Comparison of ENCODE assay signal across 19 cellular contexts in genomic region chr13:33105387-33106005, GRCh38.
DNase-seq lines count a peak whose midpoint lies in the region; ATAC-seq, FAIRE-seq and TF ChIP-seq lines count a peak whose summit lies in the region.
"Had no signal": no experiment of that assay in that cellular context is flagged by ENCODE, and none has a peak within 500 bp of the region (broad histone marks: within the 10 kb centered on the region; RNA-seq: fewer than 3 reads in every experiment).

No MANE protein-coding gene starts in this region.

- H3K9me3 Mint-ChIP-seq in stimulated activated memory B cell treated with anti-CD40 and anti-IgM and Interleukin-4, amounts not matched to agents 10 μg/mL and 1 μg/mL and 100 μg/mL, for 72 hours = no peaks in the 10 kb centered on the region
- H3K9me3 Mint-ChIP-seq in naive thymus-derived CD4-positive, alpha-beta T cell = peaks cover 0 to 1% (median 0%) of the 10 kb centered on the region in 11 donors

- no peaks in the 10 kb centered on the region for H3K36me3 Mint-ChIP-seq in stimulated activated memory B cell treated with anti-CD40 and anti-IgM and Interleukin-4, amounts not matched to agents 10 μg/mL and 1 μg/mL and 100 μg/mL, for 72 hours
- no peaks in the 10 kb centered on the region for H3K36me3 Mint-ChIP-seq in naive thymus-derived CD4-positive, alpha-beta T cell

- no peaks in the 10 kb centered on the region for H3K9me3 ChIP-seq in naive thymus-derived CD4-positive, alpha-beta T cell (ENCODE audit: control insufficient read depth in 2 of 3, low read length in 3 of 3)
- H3K9me3 ChIP-seq: vagina had no signal

- peaks cover 33% of the 10 kb centered on the region for H3K27me3 Mint-ChIP-seq in stimulated activated memory B cell treated with anti-CD40 and anti-IgM and Interleukin-4, amounts not matched to agents 10 μg/mL and 1 μg/mL and 100 μg/mL, for 72 hours
- H3K27me3 Mint-ChIP-seq in naive thymus-derived CD4-positive, alpha-beta T cell = peaks cover 7 to 39% (median 31%) of the 10 kb centered on the region in 5 donors

- H3K36me3 ChIP-seq in naive thymus-derived CD4-positive, alpha-beta T cell (ENCODE audit: control insufficient read depth in 2 of 3, insufficient read depth in 3 of 3, low read length in 3 of 3) = no peaks in the 10 kb centered on the region

- no peak overlapping the region for H3K4me3 Mint-ChIP-seq in stimulated activated memory B cell treated with anti-CD40 and anti-IgM and Interleukin-4, amounts not matched to agents 10 μg/mL and 1 μg/mL and 100 μg/mL, for 72 hours
- no peak overlapping the region for H3K4me3 Mint-ChIP-seq in naive thymus-derived CD4-positive, alpha-beta T cell

- intact Hi-C loops in left cardiac atrium (cut with DNase I) = no loop called here
- intact Hi-C loops in naive thymus-derived CD4-positive, alpha-beta T cell (cut with micrococcal nuclease) = no loop called here

- no peak overlapping the region for H3K4me3 ChIP-seq in naive thymus-derived CD4-positive, alpha-beta T cell (ENCODE audit: low read length)
- H3K4me3 ChIP-seq: vagina had no signal

- no peak overlapping the region for H3K27ac ChIP-seq in naive thymus-derived CD4-positive, alpha-beta T cell (ENCODE audit: low read depth, low read length)
- H3K27ac ChIP-seq: vagina had no signal

- POLR2A ChIA-PET in naive thymus-derived CD4-positive, alpha-beta T cell (lab: Charles Lee) = no interaction called here
- POLR2A ChIA-PET in HEK293T (lab: Yijun Ruan, JAX) = no interaction called here

- no peaks in the 10 kb centered on the region for H3K27me3 ChIP-seq in naive thymus-derived CD4-positive, alpha-beta T cell (ENCODE audit: control insufficient read depth in 2 of 2, insufficient read depth in 2 of 2, low read length in 2 of 2)
- H3K27me3 ChIP-seq: vagina had no signal

- no peak for DNase-seq in GM12892 (ENCODE audit: insufficient read length)
- DNase-seq in SIG-M5 (lab: John Stamatoyannopoulos, UW) = peak; percentile 8
- DNase-seq in left cardiac atrium = no peak
- no peak for DNase-seq in naive thymus-derived CD4-positive, alpha-beta T cell
- DNase-seq in foreskin melanocyte = no peak
- DNase-seq in HEK293T (ENCODE audit: extremely low spot score) = no peak
- DNase-seq in NCI-H345 (lab: John Stamatoyannopoulos, UW) = no peak
- DNase-seq: activated CD4-positive, CD25-positive, alpha-beta regulatory T cell; activated effector memory CD4-positive, alpha-beta T cell treated with anti-CD3 and anti-CD28 coated beads, Interleukin-2, amount 50 U/mL, for 16 hours; DMS153; NCI-H187; NCI-H510A; occipital lobe; small intestine; stimulated activated naive CD4-positive, alpha-beta T cell; SW 1271 had no signal

- peaks cover 39% of the 10 kb centered on the region for H3K4me1 Mint-ChIP-seq in stimulated activated memory B cell treated with anti-CD40 and anti-IgM and Interleukin-4, amounts not matched to agents 10 μg/mL and 1 μg/mL and 100 μg/mL, for 72 hours
- H3K4me1 Mint-ChIP-seq in naive thymus-derived CD4-positive, alpha-beta T cell = peaks cover 0 to 1% (median 0%) of the 10 kb centered on the region in 7 donors

- peak; percentile 42 for FAIRE-seq in GM12892 (lab: Jason Lieb, UNC)
- FAIRE-seq: endothelial cell of umbilical vein, small intestine had no signal

- TF ChIP-seq POLR2A in GM12892 (IDR thresholded peaks at IDR 0.05; ENCODE audit: low read depth, low read length) = no peak

- peak; percentile 42 to 44 for ATAC-seq in left cardiac atrium
- peak; percentile 58 for ATAC-seq in stimulated activated memory B cell treated with anti-CD40 and anti-IgM and Interleukin-4, amounts not matched to agents 10 μg/mL and 1 μg/mL and 100 μg/mL, for 72 hours
- no peak for ATAC-seq in naive thymus-derived CD4-positive, alpha-beta T cell

- H3K27ac Mint-ChIP-seq in stimulated activated memory B cell treated with anti-CD40 and anti-IgM and Interleukin-4, amounts not matched to agents 10 μg/mL and 1 μg/mL and 100 μg/mL, for 72 hours = no peak overlapping the region
- no peak overlapping the region for H3K27ac Mint-ChIP-seq in naive thymus-derived CD4-positive, alpha-beta T cell

- H3K4me1 ChIP-seq in naive thymus-derived CD4-positive, alpha-beta T cell (ENCODE audit: control insufficient read depth in 2 of 2, insufficient read depth in 2 of 2, low read length in 2 of 2) = no peaks in the 10 kb centered on the region

- CTCF ChIA-PET in naive thymus-derived CD4-positive, alpha-beta T cell (lab: Charles Lee) = no interaction called here
- CTCF ChIA-PET in HEK293T (lab: Yijun Ruan, JAX) = no interaction called here

TF ChIP-seq in HEK293T, 16 proteins besides CTCF, POLR2A, EP300 and RAD21:
- TF ChIP-seq ARNT (IDR thresholded peaks at IDR 0.05) = no peak
- no peak for TF ChIP-seq SUZ12 (IDR thresholded peaks at IDR 0.05)
- no peak for TF ChIP-seq NFRKB (IDR thresholded peaks at IDR 0.05)
- TF ChIP-seq PKNOX1 (IDR thresholded peaks at IDR 0.05) = no peak
- no peak for TF ChIP-seq ZNF384 (IDR thresholded peaks at IDR 0.05)
- no peak for TF ChIP-seq FOXM1 (IDR thresholded peaks at IDR 0.05; ENCODE audit: borderline replicate concordance)
- no peak for TF ChIP-seq BHLHE40 (IDR thresholded peaks at IDR 0.05; ENCODE audit: borderline replicate concordance)
- no peak for TF ChIP-seq FOXK2 (IDR thresholded peaks at IDR 0.05)
- TF ChIP-seq L3MBTL2 (conservative IDR thresholded peaks at IDR 0.05) = no peak
- TF ChIP-seq TARDBP (IDR thresholded peaks at IDR 0.05) = no peak
- no peak for TF ChIP-seq ELF4 (IDR thresholded peaks at IDR 0.05)
- no peak for TF ChIP-seq FOXA1 (IDR thresholded peaks at IDR 0.05)
- no peak for TF ChIP-seq LEF1 (IDR thresholded peaks at IDR 0.05; ENCODE audit: borderline replicate concordance)
- TF ChIP-seq CTBP1 (IDR thresholded peaks at IDR 0.05; ENCODE audit: borderline replicate concordance) = no peak
- no peak for TF ChIP-seq SP1 (IDR thresholded peaks at IDR 0.05)
- TF ChIP-seq HDGF (IDR thresholded peaks at IDR 0.05; ENCODE audit: borderline replicate concordance) = no peak
